14 cellular contexts compared by ENCODE assay signal in genomic region chr19:41784337-41785239, GRCh38. TPM values are rescaled to one million over a fixed set of nuclear protein-coding genes. Genes with fewer than 3 reads are reported as not detected.
DNase-seq lines count a peak whose midpoint lies in the region; ATAC-seq and TF ChIP-seq lines count a peak whose summit lies in the region.
"Had no signal": no experiment of that assay in that cellular context is flagged by ENCODE, and none has a peak within 500 bp of the region (broad histone marks: within the 10 kb centered on the region; RNA-seq: fewer than 3 reads in every experiment).

No MANE protein-coding gene starts in this region.

- intact Hi-C loops in posterior vena cava (cut with DNase I) = no loop called here

- TF ChIP-seq POLR2A in NB4 (IDR thresholded peaks at IDR 0.05; ENCODE audit: extremely low read depth, insufficient read length) (no peak), suprapubic skin (IDR thresholded peaks at IDR 0.05) (no peak)

- WGBS in suprapubic skin = 58% methylated on average over 9 of the region's 9 CpGs

- peaks cover 72% of the 10 kb centered on the region for H3K27me3 Mint-ChIP-seq in activated T-cell treated with anti-CD3 and anti-CD28 coated beads, Interleukin-2, amount 50 U/mL, for 72 hours (ENCODE audit: low read depth)
- peaks cover 65% of the 10 kb centered on the region for H3K27me3 Mint-ChIP-seq in central memory CD8-positive, alpha-beta T cell

- TF ChIP-seq EP300 in suprapubic skin (IDR thresholded peaks at IDR 0.05) = no peak

- TF ChIP-seq CTCF in NB4 (IDR thresholded peaks at IDR 0.05; ENCODE audit: low read depth, low read length) = no peak
- TF ChIP-seq CTCF in suprapubic skin (IDR thresholded peaks at IDR 0.05) = no peak

- H3K9me3 ChIP-seq in suprapubic skin = no peaks in the 10 kb centered on the region
- H3K9me3 ChIP-seq: ascending aorta had no signal

- no peaks in the 10 kb centered on the region for H3K9me3 Mint-ChIP-seq in activated T-cell treated with anti-CD3 and anti-CD28 coated beads, Interleukin-2, amount 50 U/mL, for 72 hours
- H3K9me3 Mint-ChIP-seq in central memory CD8-positive, alpha-beta T cell = no peaks in the 10 kb centered on the region

- H3K4me3 ChIP-seq in NB4 (ENCODE audit: low read depth, low read length) (peak overlapping the region; percentile 30), suprapubic skin (no peak overlapping the region)
- H3K4me3 ChIP-seq: ascending aorta had no signal

- no peaks in the 10 kb centered on the region for H3K36me3 Mint-ChIP-seq in activated T-cell treated with anti-CD3 and anti-CD28 coated beads, Interleukin-2, amount 50 U/mL, for 72 hours (ENCODE audit: insufficient read depth in 2 of 2)
- H3K36me3 Mint-ChIP-seq in central memory CD8-positive, alpha-beta T cell (ENCODE audit: insufficient read depth) = peaks cover 6% of the 10 kb centered on the region

- DNase-seq in activated T-cell treated with anti-CD3 and anti-CD28 coated beads, Interleukin-2, amount 50 U/mL, for 72 hours = no peak
- DNase-seq in activated T-cell treated with anti-CD3 and anti-CD28 coated beads, Interleukin-2, amount 50 U/mL, for 48 hours = no peak
- DNase-seq in NB4 (ENCODE audit: low read depth) (peak; percentile 81), suprapubic skin (ENCODE audit: low spot score in 2 of 2) (no peak), activated gamma-delta T cell treated with Interleukin-2 at 50 U/mL for 16 hours (no peak), posterior vena cava (ENCODE audit: low spot score) (no peak), EL (no peak)
- no peak for DNase-seq in central memory CD8-positive, alpha-beta T cell (ENCODE audit: low spot score in 2 of 2)

- peaks cover 20% of the 10 kb centered on the region for H3K4me1 Mint-ChIP-seq in activated T-cell treated with anti-CD3 and anti-CD28 coated beads, Interleukin-2, amount 50 U/mL, for 72 hours (ENCODE audit: low read depth)
- H3K4me1 Mint-ChIP-seq in central memory CD8-positive, alpha-beta T cell = peaks cover 17% of the 10 kb centered on the region

- no peak overlapping the region for H3K27ac Mint-ChIP-seq in activated T-cell treated with anti-CD3 and anti-CD28 coated beads, Interleukin-2, amount 50 U/mL, for 72 hours
- no peak overlapping the region for H3K27ac Mint-ChIP-seq in central memory CD8-positive, alpha-beta T cell (ENCODE audit: low read depth)

- peak overlapping the region; percentile 1 to 2 for H3K4me3 Mint-ChIP-seq in activated T-cell treated with anti-CD3 and anti-CD28 coated beads, Interleukin-2, amount 50 U/mL, for 72 hours
- H3K4me3 Mint-ChIP-seq in central memory CD8-positive, alpha-beta T cell = peak overlapping the region; percentile 10

- H3K27ac ChIP-seq in suprapubic skin = peak overlapping the region; percentile 23
- H3K27ac ChIP-seq: ascending aorta, RWPE1 had no signal

- H3K27me3 ChIP-seq in suprapubic skin = peaks cover 52% of the 10 kb centered on the region
- H3K27me3 ChIP-seq: ascending aorta had no signal

- peaks cover 9% of the 10 kb centered on the region for H3K4me1 ChIP-seq in suprapubic skin
- H3K4me1 ChIP-seq: ascending aorta had no signal

- no peak for ATAC-seq in activated T-cell treated with anti-CD3 and anti-CD28 coated beads, Interleukin-2, amount 50 U/mL, for 72 hours (replicated peaks in 1 of 2)
- ATAC-seq in central memory CD8-positive, alpha-beta T cell (replicated peaks; ENCODE audit: extremely low read depth, poor library complexity, severe bottlenecking) = peak; percentile 46

- no peaks in the 10 kb centered on the region for H3K36me3 ChIP-seq in suprapubic skin
- H3K36me3 ChIP-seq: ascending aorta had no signal

RNA-seq across cellular contexts. Expression of gene CEACAM3, which starts 11.8 kb away (rescaled TPM):
- total RNA-seq in activated T-cell treated with anti-CD3 and anti-CD28 coated beads, Interleukin-2, amount 50 U/mL, for 72 hours = not detected
- under 1 TPM in 1 of 4 donors, not detected in 3; 0.64 TPM for total RNA-seq in suprapubic skin
- under 1 TPM; 0.71 to 0.93 TPM for total RNA-seq in posterior vena cava
- total RNA-seq: ascending aorta, glomerular endothelial cell, H1 had no signal

RNA-seq across cellular contexts. Expression of gene CEACAM6, which starts 29.3 kb away (rescaled TPM):
- not detected for total RNA-seq in activated T-cell treated with anti-CD3 and anti-CD28 coated beads, Interleukin-2, amount 50 U/mL, for 72 hours
- total RNA-seq in suprapubic skin (10 to 100 TPM in 3 of 4 donors, 1 to 10 TPM in 1; 6.0 to 26.2 (median 16.8) TPM), posterior vena cava (under 1 TPM in 1 of 2 donors, not detected in 1; 0.10 TPM)
- total RNA-seq: ascending aorta, glomerular endothelial cell, H1 had no signal

RNA-seq across cellular contexts. Expression of gene LYPD4, which starts 59.9 kb away (rescaled TPM):
- total RNA-seq in activated T-cell treated with anti-CD3 and anti-CD28 coated beads, Interleukin-2, amount 50 U/mL, for 72 hours = not detected
- not detected for total RNA-seq in suprapubic skin
- not detected for total RNA-seq in posterior vena cava
- total RNA-seq: ascending aorta, glomerular endothelial cell, H1, left lobe of liver, omental fat pad had no signal

Comparison
In these comparisons a context has a peak if more than half of its experiments do, and no peak if none do; other contexts are left out.
1. RNA of gene CEACAM6, which starts 29.3 kb away (total RNA-seq): 6.0 to 26.2 TPM in suprapubic skin; 0.10 TPM in posterior vena cava and not detected in activated T-cell treated with anti-CD3 and anti-CD28 coated beads, Interleukin-2, amount 50 U/mL, for 72 hours; every median in the first group is over 4 times any median in the second.